Comparison of ENCODE assay signal across 14 cellular contexts in the genomic region with DNA sequence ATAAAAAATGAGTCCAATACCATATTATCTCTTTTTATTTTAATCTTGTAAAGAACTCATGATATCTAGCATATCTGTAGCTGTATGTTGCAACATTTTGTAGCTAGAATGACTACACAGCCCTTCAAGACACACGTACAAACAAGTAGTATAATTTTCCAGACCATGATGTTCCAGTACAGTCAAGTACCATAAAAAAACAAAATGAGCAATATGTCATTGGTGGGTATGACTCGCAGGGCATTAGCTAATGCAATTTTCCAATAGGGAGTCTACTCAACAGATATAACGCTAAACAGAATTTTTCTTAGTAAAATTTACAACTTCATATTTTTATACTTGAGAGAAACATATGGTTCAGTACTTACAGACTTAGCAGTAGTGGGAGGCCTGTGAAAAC. TPM values are rescaled to one million over a fixed set of nuclear protein-coding genes. Genes with fewer than 3 reads are reported as not detected.
DNase-seq lines count a peak whose midpoint lies in the region; ATAC-seq and TF ChIP-seq lines count a peak whose summit lies in the region.
"Had no signal": no experiment of that assay in that cellular context is flagged by ENCODE, and none has a peak within 500 bp of the region (broad histone marks: within the 10 kb centered on the region; RNA-seq: fewer than 3 reads in every experiment).

No MANE protein-coding gene starts in this region.

- POLR2A ChIA-PET in RWPE1 (lab: Yijun Ruan, JAX; ENCODE audit: low non-redundant PET): no interaction called here
- POLR2A ChIA-PET in activated CD4-positive, alpha-beta T cell treated with anti-CD3 and anti-CD28 coated beads for 36 hours (lab: Charles Lee): no interaction called here

- TF ChIP-seq CTCF in RWPE1 (conservative IDR thresholded peaks at IDR 0.05; ENCODE audit: low read depth): no peak
- TF ChIP-seq CTCF in fibroblast of pulmonary artery (IDR thresholded peaks at IDR 0.05; ENCODE audit: low read length, missing control alignments): no peak
- TF ChIP-seq CTCF in gastrocnemius medialis (IDR thresholded peaks at IDR 0.05 in 4 of 5, conservative IDR thresholded peaks at IDR 0.05 in 1 of 5): no peak
- no peak for TF ChIP-seq CTCF in ascending aorta (IDR thresholded peaks at IDR 0.05)

- peaks cover 12% of the 10 kb centered on the region for H3K4me1 Mint-ChIP-seq in activated CD4-positive, alpha-beta T cell treated with anti-CD3 and anti-CD28 coated beads for 36 hours

- H3K36me3 ChIP-seq in gastrocnemius medialis: no peaks in the 10 kb centered on the region
- no peaks in the 10 kb centered on the region for H3K36me3 ChIP-seq in ascending aorta

- no peaks in the 10 kb centered on the region for H3K27me3 Mint-ChIP-seq in activated CD4-positive, alpha-beta T cell treated with anti-CD3 and anti-CD28 coated beads for 36 hours
- H3K27me3 Mint-ChIP-seq: activated T-cell treated with anti-CD3 and anti-CD28 coated beads, Interleukin-2, amount 50 U/mL, for 24 hours had no signal

- no peaks in the 10 kb centered on the region for H3K27me3 ChIP-seq in gastrocnemius medialis
- no peaks in the 10 kb centered on the region for H3K27me3 ChIP-seq in ascending aorta

- intact Hi-C loops in gastrocnemius medialis (cut with DNase I; ENCODE audit: low total_unique reads): no loop called here
- intact Hi-C loops in ascending aorta (cut with DNase I): no loop called here
- intact Hi-C loops in activated CD4-positive, alpha-beta T cell treated with anti-CD3 and anti-CD28 coated beads for 36 hours (cut with DNase I, micrococcal nuclease): no loop called here

- no peak overlapping the region for H3K27ac Mint-ChIP-seq in activated CD4-positive, alpha-beta T cell treated with anti-CD3 and anti-CD28 coated beads for 36 hours
- H3K27ac Mint-ChIP-seq: activated T-cell treated with anti-CD3 and anti-CD28 coated beads, Interleukin-2, amount 50 U/mL, for 24 hours had no signal

- peak; percentile 79 to 92 for ATAC-seq in gastrocnemius medialis
- no peak for ATAC-seq in HG02852 (IDR thresholded peaks at IDR 0.05; ENCODE audit: unreplicated experiment)
- no peak for ATAC-seq in activated CD4-positive, alpha-beta T cell treated with anti-CD3 and anti-CD28 coated beads for 36 hours

- H3K36me3 Mint-ChIP-seq in activated CD4-positive, alpha-beta T cell treated with anti-CD3 and anti-CD28 coated beads for 36 hours (ENCODE audit: low read depth): peaks cover 3% of the 10 kb centered on the region

- H3K27ac ChIP-seq in RWPE1 (peak overlapping the region; percentile 71), gastrocnemius medialis (peak overlapping the region in 2 of 4 donors; percentile 43 to 54), ascending aorta (no peak overlapping the region)
- H3K27ac ChIP-seq: C4-2B had no signal

- DNase-seq in EL (peak; percentile 62), RWPE1 (ENCODE audit: low spot score) (peak; percentile 8), fibroblast of pulmonary artery (ENCODE audit: low read depth) (peak; percentile 69), gastrocnemius medialis (no peak), ascending aorta (ENCODE audit: low spot score in 2 of 2) (no peak)
- no peak for DNase-seq in stimulated activated CD4-positive, alpha-beta T cell treated with anti-CD3 and anti-CD28 coated beads, Interleukin-15, amount 100 ng/mL, for 24 hours
- no peak for DNase-seq in activated CD4-positive, alpha-beta T cell treated with anti-CD3 and anti-CD28 coated beads for 36 hours
- DNase-seq: activated CD4-positive, CD25-positive, alpha-beta regulatory T cell treated with anti-CD3 and anti-CD28 coated beads, Interleukin-2, amount 50 U/mL, for 72 hours; activated T-cell treated with anti-CD3 and anti-CD28 coated beads, Interleukin-2, amount 50 U/mL, for 24 hours; amygdala; effector CD8-positive, alpha-beta T cell; stimulated activated CD4-positive, alpha-beta T cell treated with anti-CD3 and anti-CD28 coated beads, Interleukin-1b, Interleukin-23, amount 100 ng/mL, for 48 hours had no signal

- CTCF ChIA-PET in RWPE1 (lab: Yijun Ruan, JAX): interaction anchor here (0.9 kb wide), 1 partner anchor 88 kb away, joined by 3 read pairs; no protein-coding TSS in a partner anchor
- CTCF ChIA-PET in activated CD4-positive, alpha-beta T cell treated with anti-CD3 and anti-CD28 coated beads for 36 hours (lab: Charles Lee): interaction anchor here (0.9 kb wide), 1 partner anchor 36 kb away, joined by 4 read pairs; no protein-coding TSS in a partner anchor

- H3K9me3 Mint-ChIP-seq in activated CD4-positive, alpha-beta T cell treated with anti-CD3 and anti-CD28 coated beads for 36 hours (ENCODE audit: low read depth): no peaks in the 10 kb centered on the region
- H3K9me3 Mint-ChIP-seq: activated T-cell treated with anti-CD3 and anti-CD28 coated beads, Interleukin-2, amount 50 U/mL, for 24 hours had no signal

- H3K9me3 ChIP-seq in gastrocnemius medialis (no peaks in the 10 kb centered on the region), ascending aorta (no peaks in the 10 kb centered on the region)

- H3K4me3 Mint-ChIP-seq in activated CD4-positive, alpha-beta T cell treated with anti-CD3 and anti-CD28 coated beads for 36 hours: no peak overlapping the region
- H3K4me3 Mint-ChIP-seq: activated T-cell treated with anti-CD3 and anti-CD28 coated beads, Interleukin-2, amount 50 U/mL, for 24 hours had no signal

- in situ Hi-C loops in gastrocnemius medialis (cut with MboI; ENCODE audit: low sequenced_read_pairs in 4 of 4): no loop called here

- H3K4me1 ChIP-seq in gastrocnemius medialis (peaks cover 14 to 46% of the 10 kb centered on the region in 2 donors), ascending aorta (peaks cover 3 to 22% of the 10 kb centered on the region in 2 donors)

- H3K4me3 ChIP-seq in fibroblast of pulmonary artery (replicated peaks; ENCODE audit: low read depth, low read length) (no peak overlapping the region), gastrocnemius medialis (no peak overlapping the region), ascending aorta (no peak overlapping the region)

- TF ChIP-seq POLR2A in gastrocnemius medialis (IDR thresholded peaks at IDR 0.05): no peak

RNA-seq across cellular contexts. Expression of a gene that starts 53.6 kb away (rescaled TPM):
- total RNA-seq in gastrocnemius medialis: 100 to 1,000 TPM; 398 to 784 (median 580) TPM
- total RNA-seq in ascending aorta: 25.7 TPM
- total RNA-seq in activated CD4-positive, alpha-beta T cell treated with anti-CD3 and anti-CD28 coated beads for 36 hours: 100 to 1,000 TPM in 1 of 2 experiments, 10 to 100 TPM in 1; 98.4 to 144 TPM

Comparison
In these comparisons a context has a peak if more than half of its experiments do, and no peak if none do; other contexts are left out.
1. DNase-seq: peak in EL (single experiment), RWPE1 (single experiment) and fibroblast of pulmonary artery (single experiment); none in gastrocnemius medialis (0 of 2), stimulated activated CD4-positive, alpha-beta T cell treated with anti-CD3 and anti-CD28 coated beads, Interleukin-15, amount 100 ng/mL, for 24 hours (single experiment), ascending aorta (0 of 2) and activated CD4-positive, alpha-beta T cell treated with anti-CD3 and anti-CD28 coated beads for 36 hours (single experiment).
2. ATAC-seq: peak in gastrocnemius medialis (2 of 2); none in HG02852 (single experiment) and activated CD4-positive, alpha-beta T cell treated with anti-CD3 and anti-CD28 coated beads for 36 hours (single experiment).